In genomic region chr2:63525905-63526304, GRCh38 we compare ENCODE assay signal across 29 cellular contexts.
"Had no signal": no experiment of that assay in that cellular context is flagged by ENCODE, and none has a peak within 500 bp of the region (broad histone marks: within the 10 kb centered on the region; RNA-seq: fewer than 3 reads in every experiment).

No MANE protein-coding gene starts in this region.

- H3K36me3 ChIP-seq: ascending aorta, cardiac muscle cell, colonic mucosa had no signal

- H3K4me3 ChIP-seq: ascending aorta, cardiac muscle cell, colonic mucosa had no signal

- H3K27ac ChIP-seq: ascending aorta, cardiac muscle cell, colonic mucosa had no signal

- DNase-seq: activated CD4-positive, alpha-beta T cell treated with anti-CD3 and anti-CD28 coated beads, Interleukin-2, amount 10 ng/mL, durations not matched to agents 24 days and 14 days; activated CD4-positive, alpha-beta T cell treated with anti-CD3 and anti-CD28 coated beads, Interleukin-2, amount 50 U/mL, for 4 hours; activated CD8-positive, alpha-beta T cell treated with anti-CD3 and anti-CD28 coated beads for 36 hours; activated gamma-delta T cell; activated naive CD4-positive, alpha-beta T cell treated with Interleukin-2 at 50 U/mL for 16 hours; activated naive CD8-positive, alpha-beta T cell treated with anti-CD3 and anti-CD28 coated beads, Interleukin-2, amount 10 ng/mL, durations not matched to agents 7 days and 5 days; activated T-cell treated with anti-CD3 and anti-CD28 coated beads, Interleukin-2, amount 50 U/mL, for 1 hour; activated T-cell treated with anti-CD3 and anti-CD28 coated beads, Interleukin-2, amount 50 U/mL, for 72 hours; amygdala; colonic mucosa; Karpas-422; NCI-H1048; NCI-H1105 treated with DMSO at 0.1 percent for 48 hours; NCI-H1436; NCI-H1694; NCI-H1930; NCI-H2081 treated with DMSO at 0.1 percent for 48 hours; NCI-H345; NCI-H524 treated with DMSO at 0.1 percent for 48 hours; OCI-M1; SHP77; SW 1271; T-helper 1 cell; T-helper 2 cell; T-helper 9 cell had no signal

- H3K4me1 ChIP-seq: ascending aorta, colonic mucosa had no signal

- H3K9me3 ChIP-seq: colonic mucosa had no signal

- H3K27me3 ChIP-seq: ascending aorta, cardiac muscle cell, colonic mucosa had no signal

- ATAC-seq: activated CD8-positive, alpha-beta T cell treated with anti-CD3 and anti-CD28 coated beads for 36 hours; activated T-cell treated with anti-CD3 and anti-CD28 coated beads, Interleukin-2, amount 50 U/mL, for 72 hours; activated T-helper 17 cell treated with anti-CD3 and anti-CD28 coated beads, Interleukin-2, amount 50 U/mL, for 72 hours; SK-N-SH treated with all-trans-retinoic acid at 6 μM for 48 hours had no signal
